8 cellular contexts compared by ENCODE assay signal in the genomic region with DNA sequence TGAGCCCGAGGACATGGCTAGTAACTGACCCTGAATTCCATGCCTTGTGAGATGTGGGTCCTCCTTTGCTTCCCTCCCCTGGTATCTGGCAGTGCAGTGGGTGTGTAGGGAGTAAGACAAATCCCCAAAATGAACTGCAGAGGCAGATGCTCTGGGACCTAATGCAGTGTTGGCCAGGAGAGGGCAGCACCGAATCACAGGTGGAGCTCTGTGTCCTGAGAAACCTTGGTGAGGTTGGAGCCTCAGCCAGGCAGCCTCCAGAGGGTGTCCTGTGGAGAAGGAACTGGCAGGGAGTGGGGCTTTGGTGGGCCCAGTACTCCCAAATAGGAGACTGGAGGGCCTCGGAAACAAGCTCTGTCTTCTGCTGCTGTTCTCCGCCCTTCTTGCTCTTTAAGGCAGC.
DNase-seq lines count a peak whose midpoint lies in the region; ATAC-seq, FAIRE-seq and TF ChIP-seq lines count a peak whose summit lies in the region.
"Not testable (repeated sequence)": the region's sequence is repeated elsewhere in the genome, so short reads cannot be mapped to it uniquely, and the experiment has no call there.

No MANE protein-coding gene starts in this region.

- peak; percentile 98 for FAIRE-seq in GM19239 (lab: Jason Lieb, UNC)
- FAIRE-seq in H54 (lab: Jason Lieb, UNC) = peak; percentile 71
- FAIRE-seq in bronchial epithelial cell (lab: Jason Lieb, UNC) = peak; percentile 84

- POLR2A ChIA-PET in Panc1 (lab: Charles Lee) = not testable (repeated sequence)

- H3K4me3 ChIP-seq in Panc1 (ENCODE audit: low read depth in 2 of 2, low read length in 2 of 2); bronchial epithelial cell (ENCODE audit: low read depth, low read length); kidney epithelial cell (ENCODE audit: low read depth, low read length); spleen: not testable (repeated sequence)

- ATAC-seq in HG03103 (IDR thresholded peaks at IDR 0.05; ENCODE audit: low read depth, unreplicated experiment) = peak; percentile 78
- peak; percentile 91 for ATAC-seq in Panc1

- H3K27ac ChIP-seq in C4-2B; Panc1 (ENCODE audit: low read length); spleen: not testable (repeated sequence)

- not testable (repeated sequence) for H3K4me1 ChIP-seq in Panc1 (ENCODE audit: control insufficient read depth, insufficient read depth, low read length); spleen

- not testable (repeated sequence) for BruUV-seq in Panc1 (replicated peaks; lab: Mats Ljungman, UMichigan)

- CTCF ChIA-PET in Panc1 (lab: Charles Lee) = not testable (repeated sequence)

- DNase-seq in GM19239 (ENCODE audit: insufficient read length, low spot score); H54 (ENCODE audit: insufficient read length, low spot score); Panc1 (ENCODE audit: low read depth, low spot score); bronchial epithelial cell (ENCODE audit: low read depth); kidney epithelial cell (ENCODE audit: low read depth); spleen: not testable (repeated sequence)

- in situ Hi-C loops in Panc1 (cut with HindIII; ENCODE audit: low pct_unique_long_range_greater_than_20kb, low sequenced_read_pairs) = not testable (repeated sequence)

- H3K27me3 ChIP-seq in Panc1 (ENCODE audit: control insufficient read depth, insufficient read depth, low read length); bronchial epithelial cell (ENCODE audit: control insufficient read depth, insufficient read depth, low read length); kidney epithelial cell (ENCODE audit: control insufficient read depth, insufficient read depth, low read length); spleen (replicated peaks in 1 of 7): not testable (repeated sequence)

- H3K9me3 ChIP-seq in Panc1 (ENCODE audit: control insufficient read depth, insufficient read depth, low read depth, low read length); spleen: not testable (repeated sequence)

- 41 to 70% (median 64%) methylated on average over 2 to 3 of the region's 4 CpGs for WGBS in spleen, 5 donors

- not testable (repeated sequence) for TF ChIP-seq POLR2A in H54 (IDR thresholded peaks at IDR 0.05; ENCODE audit: low read depth, low read length); spleen (IDR thresholded peaks at IDR 0.05)

- not testable (repeated sequence) for H3K36me3 ChIP-seq in Panc1 (ENCODE audit: control insufficient read depth, insufficient read depth, low read length); bronchial epithelial cell (ENCODE audit: control insufficient read depth, insufficient read depth, low read length); kidney epithelial cell (ENCODE audit: control insufficient read depth, insufficient read depth, low read length); spleen

- intact Hi-C loops in Panc1 (cut with micrococcal nuclease; ENCODE audit: unreplicated experiment) = loop anchor here (5.0 kb wide), 1 partner anchor 330 kb away; no protein-coding TSS in a partner anchor
- intact Hi-C loops in spleen (cut with DNase I; ENCODE audit: low total_unique reads) = not testable (repeated sequence)

- TF ChIP-seq CTCF in C4-2B (conservative IDR thresholded peaks at IDR 0.05) (peak; percentile 80), Panc1 (IDR thresholded peaks at IDR 0.05) (peak; percentile 70), bronchial epithelial cell (IDR thresholded peaks at IDR 0.05; ENCODE audit: insufficient read depth, low read length, severe bottlenecking) (peak; percentile 21), kidney epithelial cell (IDR thresholded peaks at IDR 0.05; ENCODE audit: insufficient read depth, low read length, poor library complexity, severe bottlenecking) (peak; percentile 11), spleen (IDR thresholded peaks at IDR 0.05 in 8 of 11, conservative IDR thresholded peaks at IDR 0.05 in 3 of 11) (peak in 6 of 11 experiments; percentile 10 to 37 (median 32))

Comparison
In these comparisons a context has a peak if more than half of its experiments do, and no peak if none do; other contexts are left out.
1. CTCF ChIP-seq: peak in every context shown above with its lines; median percentile 80 in C4-2B; 70 in Panc1; 32 in spleen; 21 in bronchial epithelial cell; 11 in kidney epithelial cell.